ENCODE assay signal across 8 cellular contexts in the genomic region with DNA sequence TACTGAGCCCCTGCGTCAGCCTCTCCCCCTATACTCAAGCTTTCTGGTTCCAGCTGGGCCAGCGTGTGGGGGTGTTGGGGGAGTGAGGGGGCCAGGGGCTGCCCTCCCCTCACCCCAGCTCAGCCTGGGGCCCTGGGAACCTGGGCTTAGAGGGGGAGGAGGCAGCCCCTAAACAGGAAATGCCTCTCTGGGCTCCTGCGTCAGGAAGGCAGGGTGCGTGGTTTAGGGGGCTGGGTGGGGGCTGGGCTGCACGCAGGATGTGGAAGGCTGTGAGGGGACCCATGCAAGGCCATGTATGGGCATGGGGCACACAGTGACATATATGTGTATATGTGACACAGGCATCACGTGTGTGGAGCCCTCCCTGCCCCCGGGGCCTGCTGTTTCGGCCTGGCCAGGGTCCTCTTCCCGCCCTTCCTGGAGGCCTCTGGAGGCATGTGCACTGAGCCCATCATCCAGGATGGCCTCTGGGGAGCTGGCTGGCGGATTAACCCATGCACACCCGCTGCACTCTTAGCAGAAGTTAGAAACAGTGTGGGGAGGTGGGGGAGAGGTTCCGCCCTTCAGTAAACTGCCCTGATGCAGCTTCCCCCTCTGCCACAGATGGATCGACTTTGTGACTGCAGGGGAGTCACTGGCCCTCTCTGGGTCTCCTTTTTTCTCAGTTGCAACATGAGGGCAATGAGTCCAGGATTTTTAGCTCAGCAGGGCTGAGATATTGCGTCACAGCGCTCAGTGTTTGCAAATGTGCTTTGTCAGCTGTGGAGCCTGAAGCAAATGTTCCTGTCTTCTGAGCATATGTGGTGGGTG. TPM values are rescaled to one million over a fixed set of nuclear protein-coding genes. Genes with fewer than 3 reads are reported as not detected.
DNase-seq lines count a peak whose midpoint lies in the region; ATAC-seq lines count a peak whose summit lies in the region.

No MANE protein-coding gene starts in this region.

- H3K4me1 ChIP-seq in neuronal stem cell (ENCODE audit: control insufficient read depth in 2 of 2, insufficient read depth in 1 of 2, low read depth in 1 of 2, low read length in 2 of 2): peaks cover 24 to 29% of the 10 kb centered on the region in 2 donors

- H4K91ac ChIP-seq in neuronal stem cell (ENCODE audit: low read depth, low read length, poor library complexity): no peak overlapping the region

- no peak overlapping the region for H3K4ac ChIP-seq in neuronal stem cell (ENCODE audit: low read length)

- H2AFZ ChIP-seq in neuronal stem cell (ENCODE audit: low read length): peak overlapping the region; percentile 84

- H3K36me3 ChIP-seq in neuronal stem cell (replicated peaks in 1 of 2; ENCODE audit: control insufficient read depth in 2 of 2, insufficient read depth in 2 of 2, low read length in 2 of 2): no peaks in the 10 kb centered on the region

- H4K8ac ChIP-seq in neuronal stem cell (ENCODE audit: low read depth, low read length): peak overlapping the region; percentile 90

- no peak overlapping the region for H3K4me2 ChIP-seq in neuronal stem cell (ENCODE audit: insufficient read depth, low read length, poor library complexity, severe bottlenecking)

- peak overlapping the region; percentile 3 for H2AK5ac ChIP-seq in neuronal stem cell (ENCODE audit: low read depth, low read length)

- no peaks in the 10 kb centered on the region for H3K9me3 ChIP-seq in neuronal stem cell (replicated peaks in 1 of 2; ENCODE audit: control insufficient read depth in 2 of 2, insufficient read depth in 1 of 2, low read depth in 1 of 2, low read length in 2 of 2)

- H2BK15ac ChIP-seq in neuronal stem cell (ENCODE audit: low read length): peak overlapping the region; percentile 40

- no peak overlapping the region for H3K4me3 ChIP-seq in neuronal stem cell (ENCODE audit: low read length in 2 of 2)

- H2BK120ac ChIP-seq in neuronal stem cell (ENCODE audit: low read depth, low read length): no peak overlapping the region

- no CpG with 5 or more reads among the region's 15 CpGs for WGBS in neuronal stem cell (ENCODE audit: extremely low coverage in 2 of 2, insufficient read length in 2 of 2, insufficient replicate concordance in 1 of 2), 2 donors

- ATAC-seq in esophagus mucosa (peak; percentile 47), HG03469 (IDR thresholded peaks at IDR 0.05; ENCODE audit: unreplicated experiment) (no peak), HG02852 (IDR thresholded peaks at IDR 0.05; ENCODE audit: unreplicated experiment) (no peak), GM18502 (IDR thresholded peaks at IDR 0.05; ENCODE audit: poor library complexity, unreplicated experiment) (no peak)

- no peak overlapping the region for H3K9ac ChIP-seq in neuronal stem cell (ENCODE audit: low read depth, low read length, poor library complexity)

- H3K23ac ChIP-seq in neuronal stem cell (ENCODE audit: low read depth, low read length, poor library complexity): no peak overlapping the region

- peak; percentile 48 for DNase-seq in stimulated activated CD4-positive, alpha-beta T cell treated with anti-CD3 and anti-CD28 coated beads, Interleukin-1b, Interleukin-23, amount 100 ng/mL, for 48 hours
- DNase-seq in stimulated activated CD4-positive, alpha-beta T cell treated with anti-CD3 and anti-CD28 coated beads, Interleukin-2, amount 100 ng/mL, for 48 hours: no peak
- peak; percentile 40 for DNase-seq in activated CD4-positive, alpha-beta T cell treated with anti-CD3 and anti-CD28 coated beads, Interleukin-2, amount 50 U/mL, for 1 hour
- DNase-seq in neuronal stem cell (ENCODE audit: low spot score): no peak

- H3K79me1 ChIP-seq in neuronal stem cell (ENCODE audit: low read depth, low read length): no peaks in the 10 kb centered on the region

- H3K27me3 ChIP-seq in neuronal stem cell (ENCODE audit: control insufficient read depth in 3 of 3, insufficient read depth in 3 of 3, low read depth in 1 of 3, low read length in 3 of 3): no peaks in the 10 kb centered on the region

- peak overlapping the region; percentile 31 for H2BK12ac ChIP-seq in neuronal stem cell (ENCODE audit: low read length)

- no peak overlapping the region for H3K27ac ChIP-seq in neuronal stem cell (replicated peaks; ENCODE audit: low read length)

- H3K18ac ChIP-seq in neuronal stem cell (ENCODE audit: low read length): peak overlapping the region; percentile 69

- H3K14ac ChIP-seq in neuronal stem cell (ENCODE audit: low read length): no peak overlapping the region

- no peak overlapping the region for H2BK5ac ChIP-seq in neuronal stem cell (ENCODE audit: low read length)

RNA-seq across cellular contexts. Expression of a gene that starts 1.1 kb away (rescaled TPM):
- 4.0 TPM for total RNA-seq in esophagus mucosa
- 3.3 TPM for polyA plus RNA-seq in neuronal stem cell (2013, experiment 1 of 2)
- 3.2 TPM for polyA plus RNA-seq in neuronal stem cell (2013, experiment 2 of 2)

RNA-seq across cellular contexts. Expression of a gene that starts 18.3 kb away (rescaled TPM):
- 23.1 TPM for total RNA-seq in esophagus mucosa
- 2.4 TPM for polyA plus RNA-seq in neuronal stem cell (2013, experiment 1 of 2)
- polyA plus RNA-seq in neuronal stem cell (2013, experiment 2 of 2): 2.1 TPM

RNA-seq across cellular contexts. Expression of a gene that starts 26.3 kb away (rescaled TPM):
- not detected for total RNA-seq in esophagus mucosa
- 0.15 TPM for polyA plus RNA-seq in neuronal stem cell (2013, experiment 1 of 2)
- polyA plus RNA-seq in neuronal stem cell (2013, experiment 2 of 2): 0.17 TPM

RNA-seq across cellular contexts. Expression of a gene that starts 26.9 kb away (rescaled TPM):
- total RNA-seq in esophagus mucosa: 31.8 TPM
- polyA plus RNA-seq in neuronal stem cell (2013, experiment 1 of 2): 23.5 TPM
- 21.8 TPM for polyA plus RNA-seq in neuronal stem cell (2013, experiment 2 of 2)

RNA-seq across cellular contexts. Expression of a gene that starts 29.0 kb away (rescaled TPM):
- total RNA-seq in esophagus mucosa: 69.7 TPM
- 75.4 TPM for polyA plus RNA-seq in neuronal stem cell (2013, experiment 1 of 2)
- polyA plus RNA-seq in neuronal stem cell (2013, experiment 2 of 2): 75.5 TPM

Comparison
In these comparisons a context has a peak if more than half of its experiments do, and no peak if none do; other contexts are left out.
1. DNase-seq: peak in stimulated activated CD4-positive, alpha-beta T cell treated with anti-CD3 and anti-CD28 coated beads, Interleukin-1b, Interleukin-23, amount 100 ng/mL, for 48 hours (single experiment) and activated CD4-positive, alpha-beta T cell treated with anti-CD3 and anti-CD28 coated beads, Interleukin-2, amount 50 U/mL, for 1 hour (single experiment); none in stimulated activated CD4-positive, alpha-beta T cell treated with anti-CD3 and anti-CD28 coated beads, Interleukin-2, amount 100 ng/mL, for 48 hours (0 of 2) and neuronal stem cell (single experiment).